In genomic region chr10:101224060-101224909, GRCh38 we compare ENCODE assay signal across 18 cellular contexts. TPM values are rescaled to one million over a fixed set of nuclear protein-coding genes. Genes with fewer than 3 reads are reported as not detected.
DNase-seq lines count a peak whose midpoint lies in the region; ATAC-seq, FAIRE-seq and TF ChIP-seq lines count a peak whose summit lies in the region.
"Had no signal": no experiment of that assay in that cellular context is flagged by ENCODE, and none has a peak within 500 bp of the region (broad histone marks: within the 10 kb centered on the region; RNA-seq: fewer than 3 reads in every experiment).

No MANE protein-coding gene starts in this region.

- no peaks in the 10 kb centered on the region for H3K79me2 ChIP-seq in HepG2 (ENCODE audit: insufficient read depth, low read length)

- intact Hi-C loops in HepG2 (cut with micrococcal nuclease; ENCODE audit: unreplicated experiment) (no loop called here), right lobe of liver (cut with DNase I) (no loop called here), activated B cell treated with CpG ODN at 0.5 μM for 24 hours (cut with micrococcal nuclease) (loop anchor here (5.0 to 10.0 kb wide), 3 partner anchors 162 to 1687 kb away; partner anchors contain the start of gene KAZALD1)

- no peak for TF ChIP-seq RAD21 in HepG2 (CRISPR knock-in tag; IDR thresholded peaks at IDR 0.05)

- H3K27me3 Mint-ChIP-seq in activated B cell treated with CpG ODN at 0.5 μM for 24 hours = peaks cover 68% of the 10 kb centered on the region
- peaks cover 49 to 93% (median 73%) of the 10 kb centered on the region in 5 donors for H3K27me3 Mint-ChIP-seq in naive thymus-derived CD8-positive, alpha-beta T cell

- TF ChIP-seq CTCF in HepG2 (CRISPR knock-in tag; IDR thresholded peaks at IDR 0.05) (no peak), right lobe of liver (IDR thresholded peaks at IDR 0.05) (no peak), activated B cell treated with CpG ODN at 0.5 μM for 24 hours (IDR thresholded peaks at IDR 0.05) (no peak)

- peaks cover 28 to 97% of the 10 kb centered on the region in 2 experiments for H3K27me3 ChIP-seq in HepG2 (ENCODE audit: control insufficient read depth in 1 of 2, insufficient read depth in 2 of 2, low read length in 2 of 2)
- H3K27me3 ChIP-seq in right lobe of liver = peaks cover 56 to 67% of the 10 kb centered on the region in 2 donors
- H3K27me3 ChIP-seq: SJCRH30 had no signal

- no TSS peak for BruUV-seq in HepG2 (replicated peaks; lab: Mats Ljungman, UMichigan)

- no peak for FAIRE-seq in HepG2 (lab: Jason Lieb, UNC)
- FAIRE-seq: GM12891 had no signal

- TF ChIP-seq EP300 in HepG2 (IDR thresholded peaks at IDR 0.05; ENCODE audit: low read depth in 2 of 2, low read length in 2 of 2) (no peak), HepG2 (CRISPR knock-in tag; IDR thresholded peaks at IDR 0.05; ENCODE audit: borderline replicate concordance) (no peak)

- no peak overlapping the region for H3K27ac Mint-ChIP-seq in activated B cell treated with CpG ODN at 0.5 μM for 24 hours
- H3K27ac Mint-ChIP-seq in naive thymus-derived CD8-positive, alpha-beta T cell = no peak overlapping the region
- H3K27ac Mint-ChIP-seq: activated CD8-positive, alpha-beta T cell treated with anti-CD3 and anti-CD28 coated beads for 36 hours had no signal

- no peaks in the 10 kb centered on the region for H4K20me1 ChIP-seq in HepG2 (ENCODE audit: insufficient read depth, low read length)

- ATAC-seq in HepG2 (no peak), right lobe of liver (no peak), activated B cell treated with CpG ODN at 0.5 μM for 24 hours (ENCODE audit: low read depth) (no peak)
- no peak for ATAC-seq in naive thymus-derived CD8-positive, alpha-beta T cell
- ATAC-seq: activated CD8-positive, alpha-beta T cell treated with anti-CD3 and anti-CD28 coated beads for 36 hours had no signal

- no peak overlapping the region for H3K27ac ChIP-seq in HepG2 (ENCODE audit: extremely low read length, insufficient read depth, low read length)
- H3K27ac ChIP-seq in right lobe of liver = no peak overlapping the region
- H3K27ac ChIP-seq: BLaER1 treated with 17β-estradiol and CSF1 and Interleukin-3, amounts not matched to agents 10 nM and 100 nM; brain microvascular endothelial cell; SJCRH30; spleen had no signal

- CTCF ChIA-PET in HepG2 (lab: Yijun Ruan, JAX; ENCODE audit: low intra/inter-chr PET ratio, low total read pairs) = no interaction called here
- CTCF ChIA-PET in activated B cell treated with CpG ODN at 0.5 μM for 24 hours (lab: Charles Lee) = interaction anchor here (0.7 kb wide), 1 partner anchor 10 kb away, joined by 3 read pairs; no protein-coding TSS in a partner anchor

- POLR2A ChIA-PET in HepG2 (lab: Yijun Ruan, JAX) = no interaction called here
- POLR2A ChIA-PET in activated B cell treated with CpG ODN at 0.5 μM for 24 hours (lab: Charles Lee) = no interaction called here
- POLR2A ChIA-PET in naive thymus-derived CD8-positive, alpha-beta T cell (lab: Charles Lee) = no interaction called here

- no peak overlapping the region for H2AFZ ChIP-seq in HepG2 (ENCODE audit: low read length)

- no peaks in the 10 kb centered on the region for H3K36me3 Mint-ChIP-seq in activated B cell treated with CpG ODN at 0.5 μM for 24 hours (ENCODE audit: low read depth)
- H3K36me3 Mint-ChIP-seq in naive thymus-derived CD8-positive, alpha-beta T cell = peaks cover 0 to 4% (median 3%) of the 10 kb centered on the region in 3 donors

- TF ChIP-seq POLR2A in HepG2 (IDR thresholded peaks at IDR 0.05; ENCODE audit: insufficient read depth in 1 of 2, low read depth in 2 of 2, low read length in 2 of 2) = no peak
- TF ChIP-seq POLR2A in right lobe of liver (IDR thresholded peaks at IDR 0.05) = no peak

- H3K4me1 Mint-ChIP-seq in activated B cell treated with CpG ODN at 0.5 μM for 24 hours = peaks cover 47% of the 10 kb centered on the region
- H3K4me1 Mint-ChIP-seq in naive thymus-derived CD8-positive, alpha-beta T cell = peaks cover 25 to 60% (median 45%) of the 10 kb centered on the region in 4 donors

- peak overlapping the region; percentile 35 for H3K4me3 Mint-ChIP-seq in activated B cell treated with CpG ODN at 0.5 μM for 24 hours
- H3K4me3 Mint-ChIP-seq in naive thymus-derived CD8-positive, alpha-beta T cell = peak overlapping the region in 8 of 10 donors; percentile 4 to 79 (median 45)
- H3K4me3 Mint-ChIP-seq: activated CD8-positive, alpha-beta T cell treated with anti-CD3 and anti-CD28 coated beads for 36 hours had no signal

- 52% methylated on average over 48 of the region's 71 CpGs for WGBS in HepG2 (ENCODE audit: low lambda C conversion rate)
- 3% methylated on average over 27 of the region's 71 CpGs for WGBS in right lobe of liver (ENCODE audit: insufficient coverage, low coverage, low lambda C conversion rate, missing lambda C conversion rate)

- no peak overlapping the region for H3K9ac ChIP-seq in HepG2 (ENCODE audit: insufficient read depth, low read depth, low read length)
- H3K9ac ChIP-seq: BLaER1 treated with 17β-estradiol and CSF1 and Interleukin-3, amounts not matched to agents 10 nM and 100 nM had no signal

- H3K9me3 Mint-ChIP-seq in activated B cell treated with CpG ODN at 0.5 μM for 24 hours = no peaks in the 10 kb centered on the region
- peaks cover 0 to 2% (median 0%) of the 10 kb centered on the region in 9 donors for H3K9me3 Mint-ChIP-seq in naive thymus-derived CD8-positive, alpha-beta T cell
- H3K9me3 Mint-ChIP-seq: activated CD8-positive, alpha-beta T cell treated with anti-CD3 and anti-CD28 coated beads for 36 hours had no signal

- H3K9me3 ChIP-seq in HepG2 (ENCODE audit: low read length) (no peaks in the 10 kb centered on the region), right lobe of liver (no peaks in the 10 kb centered on the region)
- H3K9me3 ChIP-seq: SJCRH30 had no signal

- peaks cover 12% of the 10 kb centered on the region for H3K4me1 ChIP-seq in HepG2 (ENCODE audit: insufficient read depth, low read length)
- peaks cover 0 to 42% (median 4%) of the 10 kb centered on the region in 4 donors for H3K4me1 ChIP-seq in right lobe of liver

- DNase-seq in HepG2 (ENCODE audit: low spot score) = no peak
- no peak for DNase-seq in right lobe of liver
- no peak for DNase-seq in activated B cell treated with CpG ODN at 0.5 μM for 24 hours
- DNase-seq in naive thymus-derived CD8-positive, alpha-beta T cell = no peak
- no peak for DNase-seq in AG08396 (ENCODE audit: low spot score)
- DNase-seq in effector CD8-positive, alpha-beta T cell (lab: John Stamatoyannopoulos, UW) = no peak
- DNase-seq in NCI-H2029 treated with DMSO at 0.1 percent for 48 hours (lab: John Stamatoyannopoulos, UW) = no peak
- DNase-seq: activated CD8-positive, alpha-beta T cell treated with anti-CD3 and anti-CD28 coated beads for 36 hours; activated effector memory CD4-positive, alpha-beta T cell treated with anti-CD3 and anti-CD28 coated beads, Interleukin-2, amount 50 U/mL, for 16 hours; brain microvascular endothelial cell; EL; NCI-H2029; SJCRH30; spleen had no signal

- H3K4me3 ChIP-seq in HepG2 (replicated peaks in 1 of 3; ENCODE audit: insufficient read depth in 1 of 3, low read depth in 2 of 3, low read length in 3 of 3) (no peak overlapping the region), right lobe of liver (no peak overlapping the region)
- H3K4me3 ChIP-seq: SJCRH30 had no signal

- H3K4me2 ChIP-seq in HepG2 (ENCODE audit: low read depth, low read length) = no peak overlapping the region

- in situ Hi-C loops in HepG2 (cut with HindIII; ENCODE audit: extremely low pct_ligation_motif_present, low pct_unique_long_range_greater_than_20kb) = no loop called here

- no peaks in the 10 kb centered on the region for H3K36me3 ChIP-seq in HepG2 (replicated peaks in 1 of 2; ENCODE audit: control insufficient read depth in 1 of 2, insufficient read depth in 2 of 2, low read length in 2 of 2)
- H3K36me3 ChIP-seq in right lobe of liver = no peaks in the 10 kb centered on the region
- H3K36me3 ChIP-seq: BLaER1 treated with 17β-estradiol and CSF1 and Interleukin-3, amounts not matched to agents 10 nM and 100 nM; brain microvascular endothelial cell; SJCRH30; spleen had no signal

RNA-seq across cellular contexts. Expression of gene LBX1, which starts 5.0 kb away (rescaled TPM):
- total RNA-seq in HepG2 (2016; rRNA removed; fragmentation: Illumina TruSeq; extraction: Trizol) (not detected in 2 replicates), right lobe of liver (not detected), activated B cell treated with CpG ODN at 0.5 μM for 24 hours (not detected in 2 replicates)
- total RNA-seq in HepG2 (2016; cell fraction: cytosol; rRNA removed; fragmentation: Illumina TruSeq; extraction: Trizol; ENCODE audit: low read depth) = not detected in 2 replicates
- total RNA-seq in HepG2 (2016; cell fraction: insoluble cytoplasmic fraction; rRNA removed; fragmentation: Illumina TruSeq; extraction: Trizol) = not detected in 2 replicates
- not detected in 2 replicates for total RNA-seq in HepG2 (2016; cell fraction: membrane; rRNA removed; fragmentation: Illumina TruSeq; extraction: Trizol)
- total RNA-seq in HepG2 (2016; cell fraction: nucleus; rRNA removed; fragmentation: Illumina TruSeq; extraction: Trizol) = not detected in 2 replicates
- polyA plus RNA-seq in HepG2 (2011; rRNA removed) = not detected in 2 replicates
- not detected in 2 replicates for polyA plus RNA-seq in HepG2 (2011; cell fraction: cytosol; rRNA removed)
- polyA plus RNA-seq in HepG2 (2011; cell fraction: nucleus; rRNA removed) = not detected in 2 replicates
- not detected in 2 replicates for polyA plus RNA-seq in HepG2 (2012)
- not detected in 2 replicates for polyA plus RNA-seq in HepG2 (2016; cell fraction: cytosol; fragmentation: Illumina TruSeq; extraction: Trizol; ENCODE audit: low read depth)
- not detected in 2 replicates for polyA plus RNA-seq in HepG2 (2016; cell fraction: insoluble cytoplasmic fraction; fragmentation: Illumina TruSeq; extraction: Trizol; ENCODE audit: low read depth)
- polyA plus RNA-seq in HepG2 (2016; cell fraction: membrane; fragmentation: Illumina TruSeq; extraction: Trizol; ENCODE audit: low read depth) = not detected in 2 replicates
- not detected in 2 replicates for polyA plus RNA-seq in HepG2 (2016; cell fraction: nucleus; fragmentation: Illumina TruSeq; extraction: Trizol; ENCODE audit: insufficient read depth, low read depth)
- not detected in 2 replicates for polyA minus RNA-seq in HepG2 (2011; rRNA and poly(A)+ RNA removed; ENCODE audit: low replicate concordance)
- polyA minus RNA-seq in HepG2 (2011; cell fraction: cytosol; rRNA and poly(A)+ RNA removed) = not detected in 2 replicates
- polyA minus RNA-seq in HepG2 (2011; cell fraction: nucleus; rRNA and poly(A)+ RNA removed) = not detected in 2 replicates
- not detected for total RNA-seq in naive thymus-derived CD8-positive, alpha-beta T cell
- polyA plus RNA-seq in naive thymus-derived CD8-positive, alpha-beta T cell = not detected
- total RNA-seq: activated CD8-positive, alpha-beta T cell treated with anti-CD3 and anti-CD28 coated beads for 36 hours; lower leg skin; spleen; subcutaneous adipose tissue had no signal
- polyA plus RNA-seq: spleen had no signal
